Comparison of ENCODE assay signal across 15 cellular contexts in the genomic region with DNA sequence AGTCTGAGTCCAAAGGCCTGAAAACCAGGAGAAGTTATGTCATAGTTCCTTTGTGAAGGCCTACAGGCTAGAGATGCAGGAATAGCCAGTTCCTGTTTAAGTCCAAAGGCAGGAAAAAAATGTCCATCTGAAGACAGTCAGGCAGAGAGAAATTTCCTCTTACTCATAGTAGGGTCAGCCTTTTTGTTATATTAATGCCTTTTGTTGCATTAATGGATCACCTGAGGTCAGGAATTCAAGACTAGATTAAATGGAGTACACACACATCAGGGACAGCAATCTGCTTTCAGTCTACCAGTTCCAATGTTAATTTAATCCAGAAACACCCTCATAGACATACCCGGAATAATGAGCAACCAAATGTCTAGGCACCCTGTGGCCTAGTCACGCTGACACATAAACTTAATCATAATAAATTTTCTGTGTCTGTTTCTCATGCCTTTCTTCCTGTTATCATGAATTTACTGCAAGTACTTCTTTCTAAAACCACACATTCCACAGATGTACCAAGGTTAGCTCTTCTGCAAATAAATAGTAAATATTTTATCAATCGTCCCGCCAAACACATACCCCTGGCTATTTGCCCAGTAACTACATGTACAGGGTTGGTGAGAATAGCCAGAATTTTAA.
"Had no signal": no experiment of that assay in that cellular context is flagged by ENCODE, and none has a peak within 500 bp of the region (broad histone marks: within the 10 kb centered on the region; RNA-seq: fewer than 3 reads in every experiment).

No MANE protein-coding gene starts in this region.

- H3K4me3 ChIP-seq: cardiac muscle cell, heart left ventricle, lung, ovary, sigmoid colon, spleen, suprapubic skin had no signal

- H3K4me1 ChIP-seq: sigmoid colon, spleen, suprapubic skin had no signal

- DNase-seq: activated CD4-positive, alpha-beta T cell treated with anti-CD3 and anti-CD28 coated beads, Interleukin-2, amount 10 ng/mL, durations not matched to agents 24 days and 14 days; activated CD4-positive, CD25-positive, alpha-beta regulatory T cell; activated CD8-positive, alpha-beta memory T cell treated with anti-CD3 and anti-CD28 coated beads, Interleukin-2, amount 50 U/mL, for 48 hours; activated naive CD8-positive, alpha-beta T cell treated with anti-CD3 and anti-CD28 coated beads for 36 hours; anterior cingulate cortex; foreskin melanocyte; heart left ventricle; immature natural killer cell; ovary; sigmoid colon; spleen; T-helper 2 cell had no signal

- H3K27ac ChIP-seq: cardiac muscle cell, heart left ventricle, ovary, sigmoid colon, spleen, suprapubic skin had no signal

- H3K9me3 ChIP-seq: ovary, sigmoid colon, spleen, suprapubic skin had no signal

- H3K27me3 ChIP-seq: cardiac muscle cell, heart left ventricle, ovary, sigmoid colon, spleen, suprapubic skin had no signal

- ATAC-seq: heart left ventricle had no signal

- H3K36me3 ChIP-seq: cardiac muscle cell, heart left ventricle, ovary, sigmoid colon, spleen, suprapubic skin had no signal
